In genomic region chr6:15250440-15251168, GRCh38 we compare ENCODE assay signal across 12 cellular contexts. TPM values are rescaled to one million over a fixed set of nuclear protein-coding genes. Genes with fewer than 3 reads are reported as not detected.
DNase-seq lines count a peak whose midpoint lies in the region; ATAC-seq and TF ChIP-seq lines count a peak whose summit lies in the region.
"Had no signal": no experiment of that assay in that cellular context is flagged by ENCODE, and none has a peak within 500 bp of the region (broad histone marks: within the 10 kb centered on the region; RNA-seq: fewer than 3 reads in every experiment).

No MANE protein-coding gene starts in this region.

- H3K9me3 ChIP-seq in SJCRH30 (replicated peaks) = no peaks in the 10 kb centered on the region

- TF ChIP-seq CTCF in GM23338 (conservative IDR thresholded peaks at IDR 0.05; ENCODE audit: low read depth in 2 of 2) = no peak

- peak overlapping the region; percentile 90 for H3K4me3 ChIP-seq in ACC112 (ENCODE audit: low read depth, low read length)
- H3K4me3 ChIP-seq in GM23338 = peak overlapping the region; percentile 83
- no peak overlapping the region for H3K4me3 ChIP-seq in SJCRH30

- no peak overlapping the region for H2AFZ ChIP-seq in ACC112 (ENCODE audit: low read length, unreplicated experiment)
- no peak overlapping the region for H2AFZ ChIP-seq in GM23338

- H3K27me3 ChIP-seq in ACC112 (ENCODE audit: insufficient read depth, low read length) (no peaks in the 10 kb centered on the region), GM23338 (ENCODE audit: insufficient read depth) (no peaks in the 10 kb centered on the region), SJCRH30 (no peaks in the 10 kb centered on the region)

- intact Hi-C loops in activated T-helper 2 cell treated with anti-CD3 and anti-CD28 coated beads, Interferon-gamma antibody, Interleukin-2, Interleukin-4, amounts not matched to agents 10 μg/mL and 5 μg/mL and 100 μg/mL, durations not matched to agents 14 hours and 24 hours and 36 hours (cut with micrococcal nuclease) = no loop called here

- ATAC-seq in GM23338 = no peak
- ATAC-seq: HepG2 had no signal

- peaks cover 17% of the 10 kb centered on the region for H3F3A ChIP-seq in GM23338 (replicated peaks; ENCODE audit: low read depth)

- H3K79me2 ChIP-seq in ACC112 (ENCODE audit: control insufficient read depth, insufficient read depth, low read length, unreplicated experiment) (peaks cover 84% of the 10 kb centered on the region), GM23338 (replicated peaks; ENCODE audit: insufficient read depth) (peaks cover 97% of the 10 kb centered on the region)

- H3K27me3 Mint-ChIP-seq in GM23338 (ENCODE audit: insufficient read depth, low read depth, poor library complexity) = peaks cover 29% of the 10 kb centered on the region
- H3K27me3 Mint-ChIP-seq in activated T-helper 2 cell treated with anti-CD3 and anti-CD28 coated beads, Interferon-gamma antibody, Interleukin-2, Interleukin-4, amounts not matched to agents 10 μg/mL and 5 μg/mL and 100 μg/mL, durations not matched to agents 14 hours and 24 hours and 36 hours (ENCODE audit: low read depth) = no peaks in the 10 kb centered on the region

- H4K20me1 ChIP-seq in GM23338 (replicated peaks; ENCODE audit: insufficient read depth) = peaks cover 86% of the 10 kb centered on the region

- peaks cover 69% of the 10 kb centered on the region for H3K4me1 Mint-ChIP-seq in GM23338
- H3K4me1 Mint-ChIP-seq in activated T-helper 2 cell treated with anti-CD3 and anti-CD28 coated beads, Interferon-gamma antibody, Interleukin-2, Interleukin-4, amounts not matched to agents 10 μg/mL and 5 μg/mL and 100 μg/mL, durations not matched to agents 14 hours and 24 hours and 36 hours (ENCODE audit: low read depth) = peaks cover 62% of the 10 kb centered on the region

- H3K27ac Mint-ChIP-seq in GM23338 = no peak overlapping the region
- peak overlapping the region; percentile 97 for H3K27ac Mint-ChIP-seq in activated T-helper 2 cell treated with anti-CD3 and anti-CD28 coated beads, Interferon-gamma antibody, Interleukin-2, Interleukin-4, amounts not matched to agents 10 μg/mL and 5 μg/mL and 100 μg/mL, durations not matched to agents 14 hours and 24 hours and 36 hours

- peak overlapping the region; percentile 95 for H3K4me3 Mint-ChIP-seq in GM23338
- H3K4me3 Mint-ChIP-seq in activated T-helper 2 cell treated with anti-CD3 and anti-CD28 coated beads, Interferon-gamma antibody, Interleukin-2, Interleukin-4, amounts not matched to agents 10 μg/mL and 5 μg/mL and 100 μg/mL, durations not matched to agents 14 hours and 24 hours and 36 hours (ENCODE audit: low read depth) = peak overlapping the region; percentile 92

- DNase-seq in GM23338 (ENCODE audit: low spot score) = no peak
- no peak for DNase-seq in activated T-helper 2 cell treated with anti-CD3 and anti-CD28 coated beads, Interferon-gamma antibody, Interleukin-2, Interleukin-4, amounts not matched to agents 10 μg/mL and 5 μg/mL and 100 μg/mL, durations not matched to agents 14 hours and 24 hours and 36 hours (ENCODE audit: low spot score)
- DNase-seq in medulla oblongata (ENCODE audit: extremely low spot score) = peak; percentile 24
- DNase-seq in NCI-H1105 (lab: John Stamatoyannopoulos, UW) = no peak
- no peak for DNase-seq in SJCRH30
- no peak for DNase-seq in cerebellar nuclear complex (lab: John Stamatoyannopoulos, UW)
- no peak for DNase-seq in AG20443 (ENCODE audit: low spot score)
- DNase-seq: activated effector memory CD4-positive, alpha-beta T cell treated with Interleukin-2 at 50 U/mL for 16 hours; effector CD4-positive, alpha-beta T cell; T1000 had no signal

- peaks cover 8% of the 10 kb centered on the region; the same call in 2 of the 3 replicates for H3K9me3 Mint-ChIP-seq in GM23338
- no peaks in the 10 kb centered on the region for H3K9me3 Mint-ChIP-seq in activated T-helper 2 cell treated with anti-CD3 and anti-CD28 coated beads, Interferon-gamma antibody, Interleukin-2, Interleukin-4, amounts not matched to agents 10 μg/mL and 5 μg/mL and 100 μg/mL, durations not matched to agents 14 hours and 24 hours and 36 hours

- H3K36me3 Mint-ChIP-seq in GM23338 (ENCODE audit: low read depth) = peaks cover 89% of the 10 kb centered on the region
- H3K36me3 Mint-ChIP-seq in activated T-helper 2 cell treated with anti-CD3 and anti-CD28 coated beads, Interferon-gamma antibody, Interleukin-2, Interleukin-4, amounts not matched to agents 10 μg/mL and 5 μg/mL and 100 μg/mL, durations not matched to agents 14 hours and 24 hours and 36 hours (ENCODE audit: low read depth) = peaks cover 82% of the 10 kb centered on the region

- H3K4me1 ChIP-seq in ACC112 (ENCODE audit: control insufficient read depth, insufficient read depth, low read length, unreplicated experiment) (peaks cover 12% of the 10 kb centered on the region), GM23338 (ENCODE audit: insufficient read depth) (peaks cover 68% of the 10 kb centered on the region), SJCRH30 (peaks cover 12% of the 10 kb centered on the region)

- no peak overlapping the region for H3K27ac ChIP-seq in ACC112 (ENCODE audit: low read depth, low read length)
- peak overlapping the region; percentile 1; the same call in 1 of the 2 replicates for H3K27ac ChIP-seq in GM23338 (ENCODE audit: low read depth)
- no peak overlapping the region for H3K27ac ChIP-seq in SJCRH30

- no peaks in the 10 kb centered on the region for H3K9me2 ChIP-seq in GM23338 (ENCODE audit: insufficient read depth)

- no peaks in the 10 kb centered on the region for H3K36me3 ChIP-seq in ACC112 (ENCODE audit: insufficient read depth, low read length)
- no peaks in the 10 kb centered on the region; the same call in 1 of the 2 replicates for H3K36me3 ChIP-seq in GM23338 (ENCODE audit: insufficient read depth)
- H3K36me3 ChIP-seq in SJCRH30 = 0 out of 2 replicates have a peak, but pooled peaks cover 3% of the 10 kb centered on the region

- H3K4me2 ChIP-seq in GM23338 = peak overlapping the region; percentile 90

TF ChIP-seq in GM23338, 12 proteins besides CTCF, POLR2A, EP300 and RAD21 (continues in another document):
- TF ChIP-seq, protein P1, sequence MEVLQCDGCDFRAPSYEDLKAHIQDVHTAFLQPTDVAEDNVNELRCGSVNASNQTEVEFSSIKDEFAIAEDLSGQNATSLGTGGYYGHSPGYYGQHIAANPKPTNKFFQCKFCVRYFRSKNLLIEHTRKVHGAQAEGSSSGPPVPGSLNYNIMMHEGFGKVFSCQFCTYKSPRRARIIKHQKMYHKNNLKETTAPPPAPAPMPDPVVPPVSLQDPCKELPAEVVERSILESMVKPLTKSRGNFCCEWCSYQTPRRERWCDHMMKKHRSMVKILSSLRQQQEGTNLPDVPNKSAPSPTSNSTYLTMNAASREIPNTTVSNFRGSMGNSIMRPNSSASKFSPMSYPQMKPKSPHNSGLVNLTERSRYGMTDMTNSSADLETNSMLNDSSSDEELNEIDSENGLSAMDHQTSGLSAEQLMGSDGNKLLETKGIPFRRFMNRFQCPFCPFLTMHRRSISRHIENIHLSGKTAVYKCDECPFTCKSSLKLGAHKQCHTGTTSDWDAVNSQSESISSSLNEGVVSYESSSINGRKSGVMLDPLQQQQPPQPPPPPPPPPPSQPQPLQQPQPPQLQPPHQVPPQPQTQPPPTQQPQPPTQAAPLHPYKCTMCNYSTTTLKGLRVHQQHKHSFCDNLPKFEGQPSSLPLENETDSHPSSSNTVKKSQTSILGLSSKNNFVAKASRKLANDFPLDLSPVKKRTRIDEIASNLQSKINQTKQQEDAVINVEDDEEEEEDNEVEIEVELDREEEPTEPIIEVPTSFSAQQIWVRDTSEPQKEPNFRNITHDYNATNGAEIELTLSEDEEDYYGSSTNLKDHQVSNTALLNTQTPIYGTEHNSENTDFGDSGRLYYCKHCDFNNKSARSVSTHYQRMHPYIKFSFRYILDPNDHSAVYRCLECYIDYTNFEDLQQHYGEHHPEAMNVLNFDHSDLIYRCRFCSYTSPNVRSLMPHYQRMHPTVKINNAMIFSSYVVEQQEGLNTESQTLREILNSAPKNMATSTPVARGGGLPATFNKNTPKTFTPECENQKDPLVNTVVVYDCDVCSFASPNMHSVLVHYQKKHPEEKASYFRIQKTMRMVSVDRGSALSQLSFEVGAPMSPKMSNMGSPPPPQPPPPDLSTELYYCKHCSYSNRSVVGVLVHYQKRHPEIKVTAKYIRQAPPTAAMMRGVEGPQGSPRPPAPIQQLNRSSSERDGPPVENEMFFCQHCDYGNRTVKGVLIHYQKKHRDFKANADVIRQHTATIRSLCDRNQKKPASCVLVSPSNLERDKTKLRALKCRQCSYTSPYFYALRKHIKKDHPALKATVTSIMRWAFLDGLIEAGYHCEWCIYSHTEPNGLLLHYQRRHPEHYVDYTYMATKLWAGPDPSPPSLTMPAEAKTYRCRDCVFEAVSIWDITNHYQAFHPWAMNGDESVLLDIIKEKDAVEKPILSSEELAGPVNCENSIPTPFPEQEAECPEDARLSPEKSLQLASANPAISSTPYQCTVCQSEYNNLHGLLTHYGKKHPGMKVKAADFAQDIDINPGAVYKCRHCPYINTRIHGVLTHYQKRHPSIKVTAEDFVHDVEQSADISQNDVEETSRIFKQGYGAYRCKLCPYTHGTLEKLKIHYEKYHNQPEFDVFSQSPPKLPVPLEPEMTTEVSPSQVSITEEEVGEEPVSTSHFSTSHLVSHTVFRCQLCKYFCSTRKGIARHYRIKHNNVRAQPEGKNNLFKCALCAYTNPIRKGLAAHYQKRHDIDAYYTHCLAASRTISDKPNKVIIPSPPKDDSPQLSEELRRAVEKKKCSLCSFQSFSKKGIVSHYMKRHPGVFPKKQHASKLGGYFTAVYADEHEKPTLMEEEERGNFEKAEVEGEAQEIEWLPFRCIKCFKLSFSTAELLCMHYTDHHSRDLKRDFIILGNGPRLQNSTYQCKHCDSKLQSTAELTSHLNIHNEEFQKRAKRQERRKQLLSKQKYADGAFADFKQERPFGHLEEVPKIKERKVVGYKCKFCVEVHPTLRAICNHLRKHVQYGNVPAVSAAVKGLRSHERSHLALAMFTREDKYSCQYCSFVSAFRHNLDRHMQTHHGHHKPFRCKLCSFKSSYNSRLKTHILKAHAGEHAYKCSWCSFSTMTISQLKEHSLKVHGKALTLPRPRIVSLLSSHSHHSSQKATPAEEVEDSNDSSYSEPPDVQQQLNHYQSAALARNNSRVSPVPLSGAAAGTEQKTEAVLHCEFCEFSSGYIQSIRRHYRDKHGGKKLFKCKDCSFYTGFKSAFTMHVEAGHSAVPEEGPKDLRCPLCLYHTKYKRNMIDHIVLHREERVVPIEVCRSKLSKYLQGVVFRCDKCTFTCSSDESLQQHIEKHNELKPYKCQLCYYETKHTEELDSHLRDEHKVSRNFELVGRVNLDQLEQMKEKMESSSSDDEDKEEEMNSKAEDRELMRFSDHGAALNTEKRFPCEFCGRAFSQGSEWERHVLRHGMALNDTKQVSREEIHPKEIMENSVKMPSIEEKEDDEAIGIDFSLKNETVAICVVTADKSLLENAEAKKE (CRISPR knock-in tag; IDR thresholded peaks at IDR 0.05) = no peak

RNA-seq across cellular contexts. Expression of gene JARID2, which starts 4.7 kb away (rescaled TPM):
- total RNA-seq in GM23338 (2014; rRNA removed; shearing (Covaris generic)) = 177 and 196 TPM in 2 replicates
- polyA plus RNA-seq in GM23338 (2016; fragmentation: Nextera tagmentation; extraction: Ambion mirVana) = 87.6 and 92.8 TPM in 2 replicates
- total RNA-seq in activated T-helper 2 cell treated with anti-CD3 and anti-CD28 coated beads, Interferon-gamma antibody, Interleukin-2, Interleukin-4, amounts not matched to agents 10 μg/mL and 5 μg/mL and 100 μg/mL, durations not matched to agents 14 hours and 24 hours and 36 hours = 55.9 and 57.7 TPM in 2 replicates
- 17.2 and 18.5 TPM in 2 replicates for total RNA-seq in SJCRH30 (2014; rRNA removed; shearing (Covaris generic))
